1 cellular context compared by ENCODE assay signal in the genomic region with DNA sequence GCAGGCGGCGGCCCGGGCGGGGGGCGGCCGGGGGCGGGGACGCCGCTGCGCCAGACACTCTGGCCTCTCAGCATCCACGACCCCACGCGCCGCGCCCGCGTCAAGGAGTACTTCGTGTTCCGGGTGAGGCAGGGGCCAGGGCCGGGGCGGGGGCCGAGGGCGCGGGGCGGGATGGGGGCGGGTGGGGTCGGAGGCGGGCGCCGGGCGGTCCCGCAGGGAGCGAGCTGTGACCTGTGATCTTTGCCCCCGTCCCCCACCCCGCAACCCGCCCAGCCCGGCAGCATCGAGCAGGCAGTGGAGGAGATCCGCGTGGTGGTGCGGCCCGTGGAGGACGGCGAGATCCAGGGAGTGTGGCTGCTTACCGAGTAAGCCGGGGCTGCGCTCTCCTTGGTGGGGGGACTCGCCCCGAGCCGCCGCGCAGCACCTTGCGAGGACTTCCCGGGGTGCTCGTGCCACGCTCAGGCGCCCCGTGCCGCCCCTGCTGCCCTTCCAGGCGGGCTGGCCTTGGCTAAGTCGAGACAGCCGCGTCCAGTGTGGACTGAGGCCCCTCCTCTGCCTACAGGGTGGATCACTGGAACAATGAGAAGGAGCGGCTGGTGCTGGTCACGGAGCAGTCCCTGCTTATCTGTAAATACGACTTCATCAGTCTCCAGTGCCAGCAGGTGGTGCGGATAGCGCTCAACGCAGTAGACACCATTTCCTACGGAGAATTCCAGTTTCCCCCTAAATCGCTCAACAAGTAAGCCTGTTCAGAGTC.
TF ChIP-seq lines count a peak whose summit lies in the region.

No MANE protein-coding gene starts in this region.

TF ChIP-seq in GM23338, 12 proteins besides CTCF, POLR2A, EP300 and RAD21:
- TF ChIP-seq POLR2AphosphoS5 (IDR thresholded peaks at IDR 0.05; ENCODE audit: low read depth) (no peak), ZNF114 (CRISPR knock-in tag; IDR thresholded peaks at IDR 0.05) (no peak), EZH2 (IDR thresholded peaks at IDR 0.05; ENCODE audit: low read depth, unreplicated experiment) (no peak)
- TF ChIP-seq, protein P1, sequence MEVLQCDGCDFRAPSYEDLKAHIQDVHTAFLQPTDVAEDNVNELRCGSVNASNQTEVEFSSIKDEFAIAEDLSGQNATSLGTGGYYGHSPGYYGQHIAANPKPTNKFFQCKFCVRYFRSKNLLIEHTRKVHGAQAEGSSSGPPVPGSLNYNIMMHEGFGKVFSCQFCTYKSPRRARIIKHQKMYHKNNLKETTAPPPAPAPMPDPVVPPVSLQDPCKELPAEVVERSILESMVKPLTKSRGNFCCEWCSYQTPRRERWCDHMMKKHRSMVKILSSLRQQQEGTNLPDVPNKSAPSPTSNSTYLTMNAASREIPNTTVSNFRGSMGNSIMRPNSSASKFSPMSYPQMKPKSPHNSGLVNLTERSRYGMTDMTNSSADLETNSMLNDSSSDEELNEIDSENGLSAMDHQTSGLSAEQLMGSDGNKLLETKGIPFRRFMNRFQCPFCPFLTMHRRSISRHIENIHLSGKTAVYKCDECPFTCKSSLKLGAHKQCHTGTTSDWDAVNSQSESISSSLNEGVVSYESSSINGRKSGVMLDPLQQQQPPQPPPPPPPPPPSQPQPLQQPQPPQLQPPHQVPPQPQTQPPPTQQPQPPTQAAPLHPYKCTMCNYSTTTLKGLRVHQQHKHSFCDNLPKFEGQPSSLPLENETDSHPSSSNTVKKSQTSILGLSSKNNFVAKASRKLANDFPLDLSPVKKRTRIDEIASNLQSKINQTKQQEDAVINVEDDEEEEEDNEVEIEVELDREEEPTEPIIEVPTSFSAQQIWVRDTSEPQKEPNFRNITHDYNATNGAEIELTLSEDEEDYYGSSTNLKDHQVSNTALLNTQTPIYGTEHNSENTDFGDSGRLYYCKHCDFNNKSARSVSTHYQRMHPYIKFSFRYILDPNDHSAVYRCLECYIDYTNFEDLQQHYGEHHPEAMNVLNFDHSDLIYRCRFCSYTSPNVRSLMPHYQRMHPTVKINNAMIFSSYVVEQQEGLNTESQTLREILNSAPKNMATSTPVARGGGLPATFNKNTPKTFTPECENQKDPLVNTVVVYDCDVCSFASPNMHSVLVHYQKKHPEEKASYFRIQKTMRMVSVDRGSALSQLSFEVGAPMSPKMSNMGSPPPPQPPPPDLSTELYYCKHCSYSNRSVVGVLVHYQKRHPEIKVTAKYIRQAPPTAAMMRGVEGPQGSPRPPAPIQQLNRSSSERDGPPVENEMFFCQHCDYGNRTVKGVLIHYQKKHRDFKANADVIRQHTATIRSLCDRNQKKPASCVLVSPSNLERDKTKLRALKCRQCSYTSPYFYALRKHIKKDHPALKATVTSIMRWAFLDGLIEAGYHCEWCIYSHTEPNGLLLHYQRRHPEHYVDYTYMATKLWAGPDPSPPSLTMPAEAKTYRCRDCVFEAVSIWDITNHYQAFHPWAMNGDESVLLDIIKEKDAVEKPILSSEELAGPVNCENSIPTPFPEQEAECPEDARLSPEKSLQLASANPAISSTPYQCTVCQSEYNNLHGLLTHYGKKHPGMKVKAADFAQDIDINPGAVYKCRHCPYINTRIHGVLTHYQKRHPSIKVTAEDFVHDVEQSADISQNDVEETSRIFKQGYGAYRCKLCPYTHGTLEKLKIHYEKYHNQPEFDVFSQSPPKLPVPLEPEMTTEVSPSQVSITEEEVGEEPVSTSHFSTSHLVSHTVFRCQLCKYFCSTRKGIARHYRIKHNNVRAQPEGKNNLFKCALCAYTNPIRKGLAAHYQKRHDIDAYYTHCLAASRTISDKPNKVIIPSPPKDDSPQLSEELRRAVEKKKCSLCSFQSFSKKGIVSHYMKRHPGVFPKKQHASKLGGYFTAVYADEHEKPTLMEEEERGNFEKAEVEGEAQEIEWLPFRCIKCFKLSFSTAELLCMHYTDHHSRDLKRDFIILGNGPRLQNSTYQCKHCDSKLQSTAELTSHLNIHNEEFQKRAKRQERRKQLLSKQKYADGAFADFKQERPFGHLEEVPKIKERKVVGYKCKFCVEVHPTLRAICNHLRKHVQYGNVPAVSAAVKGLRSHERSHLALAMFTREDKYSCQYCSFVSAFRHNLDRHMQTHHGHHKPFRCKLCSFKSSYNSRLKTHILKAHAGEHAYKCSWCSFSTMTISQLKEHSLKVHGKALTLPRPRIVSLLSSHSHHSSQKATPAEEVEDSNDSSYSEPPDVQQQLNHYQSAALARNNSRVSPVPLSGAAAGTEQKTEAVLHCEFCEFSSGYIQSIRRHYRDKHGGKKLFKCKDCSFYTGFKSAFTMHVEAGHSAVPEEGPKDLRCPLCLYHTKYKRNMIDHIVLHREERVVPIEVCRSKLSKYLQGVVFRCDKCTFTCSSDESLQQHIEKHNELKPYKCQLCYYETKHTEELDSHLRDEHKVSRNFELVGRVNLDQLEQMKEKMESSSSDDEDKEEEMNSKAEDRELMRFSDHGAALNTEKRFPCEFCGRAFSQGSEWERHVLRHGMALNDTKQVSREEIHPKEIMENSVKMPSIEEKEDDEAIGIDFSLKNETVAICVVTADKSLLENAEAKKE (CRISPR knock-in tag; IDR thresholded peaks at IDR 0.05): no peak
- TF ChIP-seq, protein P2, sequence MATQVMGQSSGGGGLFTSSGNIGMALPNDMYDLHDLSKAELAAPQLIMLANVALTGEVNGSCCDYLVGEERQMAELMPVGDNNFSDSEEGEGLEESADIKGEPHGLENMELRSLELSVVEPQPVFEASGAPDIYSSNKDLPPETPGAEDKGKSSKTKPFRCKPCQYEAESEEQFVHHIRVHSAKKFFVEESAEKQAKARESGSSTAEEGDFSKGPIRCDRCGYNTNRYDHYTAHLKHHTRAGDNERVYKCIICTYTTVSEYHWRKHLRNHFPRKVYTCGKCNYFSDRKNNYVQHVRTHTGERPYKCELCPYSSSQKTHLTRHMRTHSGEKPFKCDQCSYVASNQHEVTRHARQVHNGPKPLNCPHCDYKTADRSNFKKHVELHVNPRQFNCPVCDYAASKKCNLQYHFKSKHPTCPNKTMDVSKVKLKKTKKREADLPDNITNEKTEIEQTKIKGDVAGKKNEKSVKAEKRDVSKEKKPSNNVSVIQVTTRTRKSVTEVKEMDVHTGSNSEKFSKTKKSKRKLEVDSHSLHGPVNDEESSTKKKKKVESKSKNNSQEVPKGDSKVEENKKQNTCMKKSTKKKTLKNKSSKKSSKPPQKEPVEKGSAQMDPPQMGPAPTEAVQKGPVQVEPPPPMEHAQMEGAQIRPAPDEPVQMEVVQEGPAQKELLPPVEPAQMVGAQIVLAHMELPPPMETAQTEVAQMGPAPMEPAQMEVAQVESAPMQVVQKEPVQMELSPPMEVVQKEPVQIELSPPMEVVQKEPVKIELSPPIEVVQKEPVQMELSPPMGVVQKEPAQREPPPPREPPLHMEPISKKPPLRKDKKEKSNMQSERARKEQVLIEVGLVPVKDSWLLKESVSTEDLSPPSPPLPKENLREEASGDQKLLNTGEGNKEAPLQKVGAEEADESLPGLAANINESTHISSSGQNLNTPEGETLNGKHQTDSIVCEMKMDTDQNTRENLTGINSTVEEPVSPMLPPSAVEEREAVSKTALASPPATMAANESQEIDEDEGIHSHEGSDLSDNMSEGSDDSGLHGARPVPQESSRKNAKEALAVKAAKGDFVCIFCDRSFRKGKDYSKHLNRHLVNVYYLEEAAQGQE (IDR thresholded peaks at IDR 0.05; ENCODE audit: unreplicated experiment): no peak
